8 cellular contexts compared by ENCODE assay signal in the genomic region with DNA sequence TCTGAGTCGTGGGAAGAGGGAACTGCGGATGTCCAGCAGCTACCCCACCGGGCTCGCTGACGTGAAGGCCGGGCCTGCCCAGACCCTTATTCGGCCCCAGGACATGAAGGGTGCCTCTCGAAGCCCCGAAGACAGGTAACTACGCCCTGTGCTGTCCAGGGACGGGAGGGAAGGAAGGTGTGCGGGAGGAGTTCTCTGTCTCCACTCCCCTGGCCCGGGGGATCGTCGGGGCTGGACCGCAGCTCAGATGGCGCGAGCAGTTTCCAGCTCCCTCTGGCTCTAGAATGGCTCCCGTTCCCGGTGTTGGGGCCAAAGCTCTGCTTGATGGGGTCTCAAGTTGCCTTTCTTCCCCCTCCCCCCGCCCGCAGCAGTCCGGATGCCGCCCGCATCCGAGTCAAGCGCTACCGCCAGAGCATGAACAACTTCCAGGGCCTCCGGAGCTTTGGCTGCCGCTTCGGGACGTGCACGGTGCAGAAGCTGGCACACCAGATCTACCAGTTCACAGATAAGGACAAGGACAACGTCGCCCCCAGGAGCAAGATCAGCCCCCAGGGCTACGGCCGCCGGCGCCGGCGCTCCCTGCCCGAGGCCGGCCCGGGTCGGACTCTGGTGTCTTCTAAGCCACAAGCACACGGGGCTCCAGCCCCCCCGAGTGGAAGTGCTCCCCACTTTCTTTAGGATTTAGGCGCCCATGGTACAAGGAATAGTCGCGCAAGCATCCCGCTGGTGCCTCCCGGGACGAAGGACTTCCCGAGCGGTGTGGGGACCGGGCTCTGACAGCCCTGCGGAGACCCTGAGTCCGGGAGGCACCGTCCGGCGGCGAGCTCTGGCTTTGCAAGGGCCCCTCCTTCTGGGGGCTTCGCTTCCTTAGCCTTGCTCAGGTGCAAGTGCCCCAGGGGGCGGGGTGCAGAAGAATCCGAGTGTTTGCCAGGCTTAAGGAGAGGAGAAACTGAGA. TPM values are rescaled to one million over a fixed set of nuclear protein-coding genes. Genes with fewer than 3 reads are reported as not detected.
DNase-seq lines count a peak whose midpoint lies in the region; ATAC-seq, FAIRE-seq and TF ChIP-seq lines count a peak whose summit lies in the region.

No MANE protein-coding gene starts in this region.

- peak overlapping the region; percentile 68 for H3K4me3 ChIP-seq in Jurkat, Clone E6-1 (ENCODE audit: low read length)
- peak overlapping the region; percentile 84 for H3K4me3 ChIP-seq in astrocyte of the cerebellum (ENCODE audit: low read depth, low read length)
- peak overlapping the region; percentile 89 to 97 (median 97) for H3K4me3 ChIP-seq in keratinocyte (ENCODE audit: control insufficient read depth in 2 of 3, extremely low read depth in 1 of 3, insufficient read depth in 2 of 3, low read depth in 1 of 3, low read length in 3 of 3)

- H3K36me3 ChIP-seq in keratinocyte (ENCODE audit: control insufficient read depth in 2 of 2, extremely low read depth in 1 of 2, insufficient read depth in 2 of 2, low read length in 2 of 2), result peaks cover 0 to 5% of the 10 kb centered on the region in 2 experiments

- peak overlapping the region; percentile 89 for H3K9ac ChIP-seq in keratinocyte (ENCODE audit: control insufficient read depth, extremely low read depth, insufficient read depth, low read length)

- in situ Hi-C loops in astrocyte of the cerebellum (cut with HindIII; ENCODE audit: low sequenced_read_pairs), result no loop called here

- TF ChIP-seq CTCF in astrocyte of the cerebellum (IDR thresholded peaks at IDR 0.05; ENCODE audit: low read depth, low read length, missing control alignments) (no peak), keratinocyte (optimal IDR thresholded peaks at IDR 0.05 in 1 of 3, IDR thresholded peaks at IDR 0.05 in 1 of 3, conservative IDR thresholded peaks at IDR 0.05 in 1 of 3; ENCODE audit: extremely low read depth in 1 of 3, insufficient read depth in 2 of 3, low read length in 3 of 3) (no peak)

- dilution Hi-C loops in keratinocyte (cut with MboI; ENCODE audit: extremely low pct_ligation_motif_present, low sequenced_read_pairs), result no loop called here

- peak overlapping the region; percentile 47 for H2AFZ ChIP-seq in keratinocyte (ENCODE audit: control insufficient read depth, low read length)

- H3K4me2 ChIP-seq in keratinocyte (ENCODE audit: control insufficient read depth, extremely low read depth, insufficient read depth, low read depth, low read length), result peak overlapping the region; percentile 96

- no peaks in the 10 kb centered on the region for H3K27me3 ChIP-seq in keratinocyte (ENCODE audit: control insufficient read depth, extremely low read depth, insufficient read depth, low read length)

- H3K79me2 ChIP-seq in keratinocyte (ENCODE audit: control insufficient read depth, insufficient read depth, low read length), result peaks cover 26% of the 10 kb centered on the region

- no peak for ATAC-seq in stimulated activated naive CD8-positive, alpha-beta T cell treated with anti-CD3 and anti-CD28 coated beads, Interleukin-15, Interleukin-2, amounts not matched to agents 100 U/mL and 50 U/mL, for 24 hours
- ATAC-seq in GM18517 (IDR thresholded peaks at IDR 0.05; ENCODE audit: unreplicated experiment), result no peak

- H4K20me1 ChIP-seq in keratinocyte (ENCODE audit: control insufficient read depth, extremely low read depth, insufficient read depth, low read length), result no peaks in the 10 kb centered on the region

- no peaks in the 10 kb centered on the region for H3K9me3 ChIP-seq in keratinocyte (ENCODE audit: control insufficient read depth, low read depth, low read length)

- H3K27ac ChIP-seq in keratinocyte (ENCODE audit: control insufficient read depth, insufficient read depth, low read length), result peak overlapping the region; percentile 90

- peak; percentile 44 for DNase-seq in COLO668 (lab: John Stamatoyannopoulos, UW; ENCODE audit: unreplicated experiment)
- DNase-seq in Jurkat, Clone E6-1 (ENCODE audit: low read depth, low spot score), result no peak
- no peak for DNase-seq in astrocyte of the cerebellum (ENCODE audit: low read depth)
- DNase-seq in keratinocyte (ENCODE audit: low read depth, low spot score), result no peak
- DNase-seq in stimulated activated naive CD8-positive, alpha-beta T cell treated with anti-CD3 and anti-CD28 coated beads, Interleukin-15, Interleukin-2, amounts not matched to agents 100 U/mL and 50 U/mL, for 24 hours, result peak; percentile 36
- DNase-seq in EL, result no peak
- no peak for DNase-seq in pons (ENCODE audit: low spot score)

- H3K9me1 ChIP-seq in keratinocyte (ENCODE audit: control insufficient read depth, extremely low read depth, insufficient read depth, low read length), result no peaks in the 10 kb centered on the region

- peaks cover 40% of the 10 kb centered on the region for H3K4me1 ChIP-seq in keratinocyte (ENCODE audit: control insufficient read depth, extremely low read depth, insufficient read depth, low read length)

- FAIRE-seq in keratinocyte (lab: Jason Lieb, UNC), result no peak

RNA-seq across cellular contexts. Expression of gene ADM, which starts 1.4 kb away (rescaled TPM):
- not detected for polyA plus RNA-seq in Jurkat, Clone E6-1 (2012; ENCODE audit: insufficient read depth, insufficient read length)
- 52.6 to 115 TPM (median 57.9 TPM) in 3 replicates for polyA plus RNA-seq in keratinocyte
- polyA plus RNA-seq in keratinocyte (2011; ENCODE audit: low read depth), result 60.1 TPM
- polyA plus RNA-seq in keratinocyte (2011; cell fraction: cytosol; rRNA removed), result 14.1 and 22.5 TPM in 2 replicates
- 155 and 157 TPM in 2 replicates for polyA plus RNA-seq in keratinocyte (2011; cell fraction: nucleus; rRNA removed)
- 48.0 and 252 TPM in 2 replicates for polyA plus RNA-seq in keratinocyte (2012; ENCODE audit: low replicate concordance)
- polyA minus RNA-seq in keratinocyte, result 47.4 to 113 TPM (median 49.9 TPM) in 3 replicates
- 21.1 TPM for polyA minus RNA-seq in keratinocyte (2011; cell fraction: cytosol; rRNA and poly(A)+ RNA removed)
- polyA minus RNA-seq in keratinocyte (2011; cell fraction: nucleus; rRNA and poly(A)+ RNA removed), result 110 and 123 TPM in 2 replicates

RNA-seq across cellular contexts. Expression of gene SBF2, which starts 12.2 kb away (rescaled TPM):
- 15.8 TPM for polyA plus RNA-seq in Jurkat, Clone E6-1 (2012; ENCODE audit: insufficient read depth, insufficient read length)
- 24.2 to 25.0 TPM (median 24.5 TPM) in 3 replicates for polyA plus RNA-seq in keratinocyte
- polyA plus RNA-seq in keratinocyte (2011; ENCODE audit: low read depth), result 14.0 TPM
- polyA plus RNA-seq in keratinocyte (2011; cell fraction: cytosol; rRNA removed), result 14.8 and 26.0 TPM in 2 replicates
- polyA plus RNA-seq in keratinocyte (2011; cell fraction: nucleus; rRNA removed), result 29.4 and 32.0 TPM in 2 replicates
- 10.7 and 12.4 TPM in 2 replicates for polyA plus RNA-seq in keratinocyte (2012; ENCODE audit: low replicate concordance)
- polyA minus RNA-seq in keratinocyte, result 34.8 to 59.7 TPM (median 51.4 TPM) in 3 replicates
- polyA minus RNA-seq in keratinocyte (2011; cell fraction: cytosol; rRNA and poly(A)+ RNA removed), result 27.0 TPM
- polyA minus RNA-seq in keratinocyte (2011; cell fraction: nucleus; rRNA and poly(A)+ RNA removed), result 34.6 and 64.8 TPM in 2 replicates

Comparison
In these comparisons a context has a peak if more than half of its experiments do, and no peak if none do; other contexts are left out.
1. DNase-seq: peak in COLO668 (single experiment) and stimulated activated naive CD8-positive, alpha-beta T cell treated with anti-CD3 and anti-CD28 coated beads, Interleukin-15, Interleukin-2, amounts not matched to agents 100 U/mL and 50 U/mL, for 24 hours (single experiment); none in Jurkat, Clone E6-1 (single experiment), astrocyte of the cerebellum (single experiment), keratinocyte (single experiment), EL (single experiment) and pons (single experiment).
2. Peak in every context shown above with its lines, with median percentiles within 50 percentile points of each other: H3K4me3 ChIP-seq.